In genomic region chr14:77124345-77125274, GRCh38 we compare ENCODE assay signal across 8 cellular contexts. TPM values are rescaled to one million over a fixed set of nuclear protein-coding genes. Genes with fewer than 3 reads are reported as not detected.
DNase-seq lines count a peak whose midpoint lies in the region; ATAC-seq and TF ChIP-seq lines count a peak whose summit lies in the region.

No MANE protein-coding gene starts in this region.

- H3K4me1 ChIP-seq in muscle layer of duodenum (ENCODE audit: control insufficient read depth in 1 of 2, insufficient read depth in 2 of 2, low read length in 2 of 2): peaks cover 25 to 38% of the 10 kb centered on the region in 2 donors

- peak; percentile 52 for ATAC-seq in esophagus mucosa
- peak; percentile 66 for ATAC-seq in stimulated activated naive CD8-positive, alpha-beta T cell treated with anti-CD3 and anti-CD28 coated beads, Interleukin-15, Interleukin-2, amounts not matched to agents 100 U/mL and 50 U/mL, for 24 hours
- no peak for ATAC-seq in HG03175 (IDR thresholded peaks at IDR 0.05; ENCODE audit: unreplicated experiment)
- no peak for ATAC-seq in HG03097 (IDR thresholded peaks at IDR 0.05; ENCODE audit: low FRiP score, unreplicated experiment)

- peak; percentile 68 for TF ChIP-seq CTCF in GM12873 (IDR thresholded peaks at IDR 0.05; ENCODE audit: insufficient read depth, low read depth, low read length, missing control alignments)

- H3K36me3 ChIP-seq in muscle layer of duodenum (ENCODE audit: control insufficient read depth in 1 of 2, insufficient read depth in 2 of 2, low read length in 2 of 2): no peaks in the 10 kb centered on the region

- peak overlapping the region; percentile 63 for H3K4me3 ChIP-seq in muscle layer of duodenum (ENCODE audit: low read depth in 1 of 2, low read length in 2 of 2)

- no peak overlapping the region for H3K27ac ChIP-seq in muscle layer of duodenum (ENCODE audit: low read length)

- DNase-seq in NCI-H2227 (lab: John Stamatoyannopoulos, UW; ENCODE audit: unreplicated experiment) (peak; percentile 86), activated T-cell treated with anti-CD3 and anti-CD28 coated beads for 48 hours (ENCODE audit: low read depth) (peak; percentile 63)
- peak; percentile 61 for DNase-seq in stimulated activated naive CD8-positive, alpha-beta T cell treated with anti-CD3 and anti-CD28 coated beads, Interleukin-15, Interleukin-2, amounts not matched to agents 100 U/mL and 50 U/mL, for 24 hours

- H3K27me3 ChIP-seq in muscle layer of duodenum (ENCODE audit: low read depth, low read length): peaks cover 15% of the 10 kb centered on the region

- no peaks in the 10 kb centered on the region for H3K9me3 ChIP-seq in muscle layer of duodenum (ENCODE audit: control insufficient read depth in 1 of 2, low read length in 2 of 2)

RNA-seq across cellular contexts. Expression of gene ZDHHC22, which starts 17.0 kb away (rescaled TPM):
- total RNA-seq in esophagus mucosa: not detected

RNA-seq across cellular contexts. Expression of gene CIPC, which starts 26.6 kb away (rescaled TPM):
- 19.7 TPM for total RNA-seq in esophagus mucosa

RNA-seq across cellular contexts. Expression of gene TMEM63C, which starts 57.0 kb away (rescaled TPM):
- total RNA-seq in esophagus mucosa: 4.7 TPM

Comparison
In these comparisons a context has a peak if more than half of its experiments do, and no peak if none do; other contexts are left out.
1. ATAC-seq: peak in esophagus mucosa (single experiment) and stimulated activated naive CD8-positive, alpha-beta T cell treated with anti-CD3 and anti-CD28 coated beads, Interleukin-15, Interleukin-2, amounts not matched to agents 100 U/mL and 50 U/mL, for 24 hours (single experiment); none in HG03175 (single experiment) and HG03097 (single experiment).
2. Peak in every context shown above with its lines, with median percentiles within 50 percentile points of each other: DNase-seq.